29 cellular contexts compared by ENCODE assay signal in genomic region chr2:15553519-15553918, GRCh38.
"Had no signal": no experiment of that assay in that cellular context is flagged by ENCODE, and none has a peak within 500 bp of the region (broad histone marks: within the 10 kb centered on the region; RNA-seq: fewer than 3 reads in every experiment).

No MANE protein-coding gene starts in this region.

- H3K27me3 ChIP-seq: colonic mucosa, esophagus muscularis mucosa, foreskin keratinocyte, gastroesophageal sphincter, heart left ventricle, hepatocyte, neural progenitor cell, right atrium auricular region, spleen, testis, tibial artery had no signal

- H3K9me3 Mint-ChIP-seq: dendritic cell treated with granulocyte-macrophage colony-stimulating factor and Interleukin-4, amounts not matched to agents 40 ng/mL and 50 ng/mL, for 4 days; endodermal cell; memory B cell; naive B cell; natural killer cell treated with Interleukin-12 subunit alpha and Interleukin-12 subunit beta and Interleukin-15 and Interleukin-18, amount 100 ng/mL, for 72 hours; neural progenitor cell; stimulated activated memory B cell treated with anti-CD40 and anti-IgM and Interleukin-4, amounts not matched to agents 10 μg/mL and 1 μg/mL and 100 μg/mL, for 72 hours; type B pancreatic cell had no signal

- H3K4me2 ChIP-seq: hepatocyte, neural progenitor cell had no signal

- H3K27me3 Mint-ChIP-seq: dendritic cell treated with granulocyte-macrophage colony-stimulating factor and Interleukin-4, amounts not matched to agents 40 ng/mL and 50 ng/mL, for 4 days; memory B cell; naive B cell; natural killer cell treated with Interleukin-12 subunit alpha and Interleukin-12 subunit beta and Interleukin-15 and Interleukin-18, amount 100 ng/mL, for 72 hours; progenitor cell of endocrine pancreas; stimulated activated memory B cell treated with anti-CD40 and anti-IgM and Interleukin-4, amounts not matched to agents 10 μg/mL and 1 μg/mL and 100 μg/mL, for 72 hours; type B pancreatic cell had no signal

- H3K9me3 ChIP-seq: colonic mucosa, esophagus muscularis mucosa, gastroesophageal sphincter, heart left ventricle, mucosa of descending colon, right atrium auricular region, spleen, testis, tibial artery had no signal

- H3K79me2 ChIP-seq: parathyroid adenoma had no signal

- H3K4me3 Mint-ChIP-seq: dendritic cell treated with granulocyte-macrophage colony-stimulating factor and Interleukin-4, amounts not matched to agents 40 ng/mL and 50 ng/mL, for 4 days; endodermal cell; memory B cell; natural killer cell treated with Interleukin-12 subunit alpha and Interleukin-12 subunit beta and Interleukin-15 and Interleukin-18, amount 100 ng/mL, for 72 hours; neural progenitor cell; stimulated activated memory B cell treated with anti-CD40 and anti-IgM and Interleukin-4, amounts not matched to agents 10 μg/mL and 1 μg/mL and 100 μg/mL, for 72 hours; type B pancreatic cell had no signal

- FAIRE-seq: kidney had no signal

- DNase-seq: colonic mucosa; effector CD8-positive, alpha-beta T cell; endodermal cell; foreskin keratinocyte; heart left ventricle; kidney; mucosa of descending colon; naive B cell; spleen; stimulated activated CD4-positive, alpha-beta T cell treated with anti-CD3 and anti-CD28 coated beads, Interleukin-4, amount 100 ng/mL, for 4 hours; stimulated activated naive CD8-positive, alpha-beta T cell treated with anti-CD3 and anti-CD28 coated beads, Interleukin-15, Interleukin-2, amounts not matched to agents 100 U/mL and 50 U/mL, for 24 hours; substantia nigra; testis; tibial artery had no signal

- H3K9ac ChIP-seq: neural progenitor cell, parathyroid adenoma had no signal

- H3K4me3 ChIP-seq: colonic mucosa, esophagus muscularis mucosa, gastroesophageal sphincter, heart left ventricle, hepatocyte, lung, mucosa of descending colon, neural progenitor cell, right atrium auricular region, skin epidermis, spleen, testis, tibial artery had no signal

- H3K27ac ChIP-seq: colonic mucosa, esophagus muscularis mucosa, foreskin keratinocyte, gastroesophageal sphincter, heart left ventricle, hepatocyte, neural progenitor cell, parathyroid adenoma, right atrium auricular region, skin epidermis, spleen, testis, tibial artery had no signal

- H3K4me1 ChIP-seq: colonic mucosa, neural progenitor cell, parathyroid adenoma, testis had no signal

- ATAC-seq: foreskin keratinocyte; gastroesophageal sphincter; heart left ventricle; left lobe of liver; mucosa of descending colon; natural killer cell treated with Interleukin-12 subunit alpha and Interleukin-12 subunit beta and Interleukin-15 and Interleukin-18, amount 100 ng/mL, for 72 hours; stimulated activated memory B cell treated with anti-CD40 and anti-IgM and Interleukin-4, amounts not matched to agents 10 μg/mL and 1 μg/mL and 100 μg/mL, for 72 hours; stimulated activated naive CD8-positive, alpha-beta T cell treated with anti-CD3 and anti-CD28 coated beads, Interleukin-15, Interleukin-2, amounts not matched to agents 100 U/mL and 50 U/mL, for 24 hours had no signal

- H2AFZ ChIP-seq: hepatocyte, neural progenitor cell, parathyroid adenoma had no signal

- H3K27ac Mint-ChIP-seq: dendritic cell treated with granulocyte-macrophage colony-stimulating factor and Interleukin-4, amounts not matched to agents 40 ng/mL and 50 ng/mL, for 4 days; endodermal cell; memory B cell; naive B cell; natural killer cell treated with Interleukin-12 subunit alpha and Interleukin-12 subunit beta and Interleukin-15 and Interleukin-18, amount 100 ng/mL, for 72 hours; neural progenitor cell; progenitor cell of endocrine pancreas; stimulated activated memory B cell treated with anti-CD40 and anti-IgM and Interleukin-4, amounts not matched to agents 10 μg/mL and 1 μg/mL and 100 μg/mL, for 72 hours; type B pancreatic cell had no signal

- H3K4me1 Mint-ChIP-seq: neural progenitor cell had no signal

- H3K36me3 ChIP-seq: colonic mucosa, neural progenitor cell had no signal
